In the genomic region with DNA sequence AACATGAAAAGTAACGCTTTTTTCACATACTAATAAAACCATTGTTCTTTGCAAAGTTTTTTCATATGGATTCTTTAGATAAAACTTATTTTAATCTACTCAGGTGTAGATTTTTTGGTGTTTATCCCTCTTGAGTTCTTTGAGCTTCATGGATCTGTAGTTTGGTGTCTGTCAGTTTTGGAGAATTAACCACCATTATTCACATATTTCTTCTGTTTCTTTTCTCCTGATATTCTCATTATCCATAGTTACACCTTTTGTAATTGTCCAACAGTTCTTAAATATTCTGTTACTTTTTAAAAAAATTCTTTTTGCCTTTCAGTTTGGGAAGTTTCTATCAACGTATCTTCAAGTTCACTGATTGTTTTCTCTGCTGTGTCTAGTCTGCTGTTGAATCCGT, we compare ENCODE assay signal across 14 cellular contexts. TPM values are rescaled to one million over a fixed set of nuclear protein-coding genes. Genes with fewer than 3 reads are reported as not detected.
A peak's percentile ranks its signal among the peaks of the same experiment; 100 is the strongest.
DNase-seq lines count a peak whose midpoint lies in the region; ATAC-seq and TF ChIP-seq lines count a peak whose summit lies in the region.
"Had no signal": no experiment of that assay in that cellular context is flagged by ENCODE, and none has a peak within 500 bp of the region (broad histone marks: within the 10 kb centered on the region; RNA-seq: fewer than 3 reads in every experiment).

No MANE protein-coding gene starts in this region.

- BruUV-seq in Panc1 (replicated peaks; lab: Mats Ljungman, UMichigan), result no TSS peak

- POLR2A ChIA-PET in Panc1 (lab: Charles Lee), result no interaction called here

- ATAC-seq in Panc1 (no peak), gastroesophageal sphincter (no peak)

- H3K4me1 ChIP-seq in cardiac muscle cell (ENCODE audit: low read depth) (peaks cover 33% of the 10 kb centered on the region), left ventricle myocardium inferior (peaks cover 7% of the 10 kb centered on the region), Panc1 (ENCODE audit: control insufficient read depth, insufficient read depth, low read length) (peaks cover 16% of the 10 kb centered on the region), iPS-20b (ENCODE audit: insufficient read depth, low read length) (peaks cover 25% of the 10 kb centered on the region), gastroesophageal sphincter (no peaks in the 10 kb centered on the region)

- H3K36me3 ChIP-seq in cardiac muscle cell (no peaks in the 10 kb centered on the region), left ventricle myocardium inferior (no peaks in the 10 kb centered on the region), Panc1 (ENCODE audit: control insufficient read depth, insufficient read depth, low read length) (no peaks in the 10 kb centered on the region), iPS-20b (ENCODE audit: insufficient read depth, low read depth, low read length) (no peaks in the 10 kb centered on the region), gastroesophageal sphincter (no peaks in the 10 kb centered on the region)
- H3K36me3 ChIP-seq: HAP-1 had no signal

- no peak for TF ChIP-seq POLR2A in gastroesophageal sphincter (IDR thresholded peaks at IDR 0.05)

- CTCF ChIA-PET in Panc1 (lab: Charles Lee), result no interaction called here

- intact Hi-C loops in left ventricle myocardium inferior (cut with micrococcal nuclease), result no loop called here
- intact Hi-C loops in Panc1 (cut with micrococcal nuclease; ENCODE audit: unreplicated experiment), result no loop called here

- TF ChIP-seq CTCF in cardiac muscle cell (IDR thresholded peaks at IDR 0.05; ENCODE audit: low read depth, low read length) (no peak), left ventricle myocardium inferior (IDR thresholded peaks at IDR 0.05; ENCODE audit: borderline replicate concordance) (no peak), Panc1 (IDR thresholded peaks at IDR 0.05) (no peak), gastroesophageal sphincter (IDR thresholded peaks at IDR 0.05) (no peak)

- DNase-seq in cardiac muscle cell (ENCODE audit: low read depth in 1 of 2, low spot score in 1 of 2), result no peak
- no peak for DNase-seq in left ventricle myocardium inferior
- no peak for DNase-seq in Panc1 (ENCODE audit: low read depth, low spot score)
- no peak for DNase-seq in SKM-1 (lab: John Stamatoyannopoulos, UW; ENCODE audit: unreplicated experiment)
- no peak for DNase-seq in COR-L47 (lab: John Stamatoyannopoulos, UW)
- no peak for DNase-seq in NCI-H2196 treated with DMSO at 0.1 percent for 48 hours (lab: John Stamatoyannopoulos, UW; ENCODE audit: unreplicated experiment)
- DNase-seq: KBM-7, NCI-H1694 treated with DMSO at 0.1 percent for 48 hours, NCI-H226, NCI-H524, PC-9 had no signal

- H3K27ac ChIP-seq in cardiac muscle cell (peak overlapping the region; percentile 83), left ventricle myocardium inferior (replicated peaks) (no peak overlapping the region), Panc1 (ENCODE audit: low read length) (peak overlapping the region; percentile 76), iPS-20b (ENCODE audit: low read length) (peak overlapping the region; percentile 59), gastroesophageal sphincter (no peak overlapping the region)
- H3K27ac ChIP-seq: PC-9 had no signal

- H3K9ac ChIP-seq in iPS-20b (ENCODE audit: low read depth, low read length), result peak overlapping the region; percentile 74; the same call in 1 of the 2 replicates

- in situ Hi-C loops in Panc1 (cut with HindIII; ENCODE audit: low pct_unique_long_range_greater_than_20kb, low sequenced_read_pairs), result no loop called here

- no peaks in the 10 kb centered on the region for H3K9me3 ChIP-seq in cardiac muscle cell (ENCODE audit: low read depth)
- H3K9me3 ChIP-seq in left ventricle myocardium inferior (replicated peaks), result no peaks in the 10 kb centered on the region
- no peaks in the 10 kb centered on the region for H3K9me3 ChIP-seq in Panc1 (ENCODE audit: control insufficient read depth, insufficient read depth, low read depth, low read length)
- H3K9me3 ChIP-seq in iPS-20b (ENCODE audit: insufficient read depth, low read depth, low read length), result no peaks in the 10 kb centered on the region
- no peaks in the 10 kb centered on the region for H3K9me3 ChIP-seq in gastroesophageal sphincter
- H3K9me3 ChIP-seq: HAP-1 had no signal

- H3K4me3 ChIP-seq in cardiac muscle cell, result no peak overlapping the region
- no peak overlapping the region for H3K4me3 ChIP-seq in left ventricle myocardium inferior
- H3K4me3 ChIP-seq in Panc1 (ENCODE audit: low read depth in 2 of 2, low read length in 2 of 2), result no peak overlapping the region
- H3K4me3 ChIP-seq in iPS-20b (ENCODE audit: low read length), result 0 out of 2 replicates have a peak overlapping the region, but pooled peaks have one; percentile 47
- no peak overlapping the region for H3K4me3 ChIP-seq in gastroesophageal sphincter
- H3K4me3 ChIP-seq: HAP-1, PC-9 had no signal

- TF ChIP-seq EP300 in gastroesophageal sphincter (IDR thresholded peaks at IDR 0.05), result no peak

- 91 to 94% methylated on average over 3 of the region's 3 CpGs for WGBS in gastroesophageal sphincter (ENCODE audit: low coverage in 1 of 2), 2 donors

- H3K27me3 ChIP-seq in cardiac muscle cell, result no peaks in the 10 kb centered on the region
- H3K27me3 ChIP-seq in left ventricle myocardium inferior (ENCODE audit: low read depth), result no peaks in the 10 kb centered on the region
- no peaks in the 10 kb centered on the region for H3K27me3 ChIP-seq in Panc1 (ENCODE audit: control insufficient read depth, insufficient read depth, low read length)
- H3K27me3 ChIP-seq in iPS-20b (ENCODE audit: insufficient read depth, low read length), result no peaks in the 10 kb centered on the region
- H3K27me3 ChIP-seq in gastroesophageal sphincter, result no peaks in the 10 kb centered on the region

RNA-seq across cellular contexts. Expression of a gene that starts 18.6 kb away (rescaled TPM):
- total RNA-seq in cardiac muscle cell, result 16.6 and 19.0 TPM in 2 replicates
- 13.9 and 16.0 TPM in 2 replicates for polyA plus RNA-seq in cardiac muscle cell
- 12.6 TPM for total RNA-seq in left ventricle myocardium inferior
- total RNA-seq in Panc1 (2021; ENCODE audit: unreplicated experiment), result 81.0 TPM
- polyA plus RNA-seq in Panc1 (2012; ENCODE audit: insufficient read length), result 35.5 TPM
- 10 to 100 TPM; 10.3 to 17.0 (median 11.7) TPM for total RNA-seq in gastroesophageal sphincter

RNA-seq across cellular contexts. Expression of a gene that starts 19.1 kb away (rescaled TPM):
- total RNA-seq in cardiac muscle cell (37.6 and 53.5 TPM in 2 replicates), left ventricle myocardium inferior (67.0 TPM), Panc1 (2021; ENCODE audit: unreplicated experiment) (190 TPM), gastroesophageal sphincter (100 to 1,000 TPM in 2 of 4 donors, 10 to 100 TPM in 2; 71.0 to 123 (median 102) TPM)
- 96.2 and 116 TPM in 2 replicates for polyA plus RNA-seq in cardiac muscle cell
- 116 TPM for polyA plus RNA-seq in Panc1 (2012; ENCODE audit: insufficient read length)

Comparison
In these comparisons a context has a peak if more than half of its experiments do, and no peak if none do; other contexts are left out.
1. H3K27ac ChIP-seq: peak in cardiac muscle cell (single experiment), Panc1 (single experiment) and iPS-20b (single experiment); none in left ventricle myocardium inferior (single experiment) and gastroesophageal sphincter (0 of 4).